ENCODE assay signal across 21 cellular contexts in genomic region chr12:58387199-58387598, GRCh38.
A peak's percentile ranks its signal among the peaks of the same experiment; 100 is the strongest.
DNase-seq lines count a peak whose midpoint lies in the region; ATAC-seq and TF ChIP-seq lines count a peak whose summit lies in the region.
"Had no signal": no experiment of that assay in that cellular context is flagged by ENCODE, and none has a peak within 500 bp of the region (broad histone marks: within the 10 kb centered on the region; RNA-seq: fewer than 3 reads in every experiment).

No MANE protein-coding gene starts in this region.

- 79% methylated on average over 1 of the region's 2 CpGs for WGBS in mesenchymal stem cell
- 73 to 96% methylated on average over 2 of the region's 2 CpGs for WGBS in upper lobe of left lung, 2 donors

- TF ChIP-seq CTCF in cardiac fibroblast (IDR thresholded peaks at IDR 0.05; ENCODE audit: low read depth, low read length) (no peak), upper lobe of left lung (IDR thresholded peaks at IDR 0.05) (no peak), glutamatergic neuron (IDR thresholded peaks at IDR 0.05; ENCODE audit: partially characterized antibody, unreplicated experiment) (no peak)

- no peak overlapping the region for H3K4me3 Mint-ChIP-seq in glutamatergic neuron (ENCODE audit: unreplicated experiment)
- H3K4me3 Mint-ChIP-seq: B cell; natural killer cell treated with Interleukin-12 subunit alpha and Interleukin-12 subunit beta and Interleukin-15 and Interleukin-18, amount 100 ng/mL, for 72 hours; T-helper 1 cell treated with Interleukin-12 subunit alpha and Interleukin-12 subunit beta and Interleukin-4 antibody, amounts not matched to agents 30 μg/mL and 1 μg/mL, for 36 hours had no signal

- TF ChIP-seq POLR2A in upper lobe of left lung (IDR thresholded peaks at IDR 0.05), result no peak

- H3K4me3 ChIP-seq in cardiac fibroblast (replicated peaks in 1 of 2; ENCODE audit: low read depth in 2 of 2, low read length in 2 of 2), result no peak overlapping the region
- no peak overlapping the region for H3K4me3 ChIP-seq in mesenchymal stem cell (ENCODE audit: insufficient read depth in 1 of 2, low read depth in 1 of 2, low read length in 2 of 2)
- no peak overlapping the region for H3K4me3 ChIP-seq in upper lobe of left lung
- H3K4me3 ChIP-seq: ascending aorta, dorsolateral prefrontal cortex, lower lobe of right lung, MG63, PC-9, psoas muscle had no signal

- H3K4ac ChIP-seq in mesenchymal stem cell (ENCODE audit: low read depth in 1 of 2, low read length in 2 of 2), result no peak overlapping the region

- H3K27me3 ChIP-seq in mesenchymal stem cell (ENCODE audit: control insufficient read depth in 1 of 2, insufficient read depth in 1 of 2, low read length in 2 of 2) (no peaks in the 10 kb centered on the region), upper lobe of left lung (no peaks in the 10 kb centered on the region)
- H3K27me3 ChIP-seq: ascending aorta, MG63 had no signal

- no peaks in the 10 kb centered on the region for H3K27me3 Mint-ChIP-seq in glutamatergic neuron (ENCODE audit: unreplicated experiment)

- H3K36me3 ChIP-seq in mesenchymal stem cell (ENCODE audit: control insufficient read depth in 1 of 2, insufficient read depth in 2 of 2, low read depth in 1 of 2, low read length in 2 of 2), result no peaks in the 10 kb centered on the region
- no peaks in the 10 kb centered on the region for H3K36me3 ChIP-seq in upper lobe of left lung
- H3K36me3 ChIP-seq: ascending aorta, lower lobe of right lung, MG63 had no signal

- no peak for TF ChIP-seq EP300 in upper lobe of left lung (IDR thresholded peaks at IDR 0.05)

- no peak overlapping the region for H2BK120ac ChIP-seq in mesenchymal stem cell (ENCODE audit: low read depth, low read length)

- no peaks in the 10 kb centered on the region for H3K4me1 Mint-ChIP-seq in glutamatergic neuron (ENCODE audit: low read depth, unreplicated experiment)
- H3K4me1 Mint-ChIP-seq: B cell had no signal

- no peak overlapping the region for H2BK12ac ChIP-seq in mesenchymal stem cell (ENCODE audit: low read length in 2 of 2)

- H3K9ac ChIP-seq in mesenchymal stem cell (ENCODE audit: low read length), result no peak overlapping the region

- H3K9me3 ChIP-seq in mesenchymal stem cell (ENCODE audit: control insufficient read depth, low read length) (no peaks in the 10 kb centered on the region), upper lobe of left lung (no peaks in the 10 kb centered on the region)
- H3K9me3 ChIP-seq: ascending aorta, lower lobe of right lung, MG63, psoas muscle had no signal

- no peak overlapping the region for H4K8ac ChIP-seq in mesenchymal stem cell (ENCODE audit: low read length)

- no peak overlapping the region for H4K91ac ChIP-seq in mesenchymal stem cell (ENCODE audit: low read length)

- no peaks in the 10 kb centered on the region for H3K9me3 Mint-ChIP-seq in glutamatergic neuron (ENCODE audit: unreplicated experiment)
- H3K9me3 Mint-ChIP-seq: T-helper 1 cell treated with Interleukin-12 subunit alpha and Interleukin-12 subunit beta and Interleukin-4 antibody, amounts not matched to agents 30 μg/mL and 1 μg/mL, for 36 hours had no signal

- H3K23ac ChIP-seq in mesenchymal stem cell (ENCODE audit: low read length in 2 of 2), result no peak overlapping the region

- H2AFZ ChIP-seq in mesenchymal stem cell (ENCODE audit: low read depth, low read length), result no peak overlapping the region

- H3K18ac ChIP-seq in mesenchymal stem cell (ENCODE audit: low read depth in 1 of 2, low read length in 2 of 2), result no peak overlapping the region

- H2BK5ac ChIP-seq in mesenchymal stem cell (ENCODE audit: low read depth, low read length, poor library complexity, severe bottlenecking), result no peak overlapping the region

- no peak overlapping the region for H3K4me2 ChIP-seq in mesenchymal stem cell (ENCODE audit: low read length, poor library complexity, severe bottlenecking)
- H3K4me2 ChIP-seq: PC-9 had no signal

- H3K27ac ChIP-seq in mesenchymal stem cell (ENCODE audit: low read length, poor library complexity, severe bottlenecking), result peak overlapping the region; percentile 69
- H3K27ac ChIP-seq in upper lobe of left lung, result no peak overlapping the region
- H3K27ac ChIP-seq: ascending aorta, dorsolateral prefrontal cortex, lower lobe of right lung, PC-9, psoas muscle had no signal

- H3K79me1 ChIP-seq in mesenchymal stem cell (replicated peaks; ENCODE audit: low read length, poor library complexity, severe bottlenecking), result no peaks in the 10 kb centered on the region

- DNase-seq in Daoy (ENCODE audit: low read depth) (peak; percentile 30), NCI-H226 (peak; percentile 40), cardiac fibroblast (ENCODE audit: low read depth in 2 of 2) (peak; percentile 21 to 73), mesenchymal stem cell (peak; percentile 12), NOMO-1 treated with dmso at 0.1 percent for 144 hours (lab: John Stamatoyannopoulos, UW; ENCODE audit: unreplicated experiment) (no peak), upper lobe of left lung (no peak), glutamatergic neuron (no peak)
- DNase-seq: activated CD4-positive, CD25-positive, alpha-beta regulatory T cell; activated gamma-delta T cell; dorsolateral prefrontal cortex; lower lobe of right lung; MG63; NCI-H187 treated with DMSO at 0.1 percent for 48 hours; NCI-H524; psoas muscle had no signal

- no peaks in the 10 kb centered on the region for H3K36me3 Mint-ChIP-seq in glutamatergic neuron (ENCODE audit: unreplicated experiment)
- H3K36me3 Mint-ChIP-seq: natural killer cell treated with Interleukin-12 subunit alpha and Interleukin-12 subunit beta and Interleukin-15 and Interleukin-18, amount 100 ng/mL, for 72 hours had no signal

- no peak overlapping the region for H2AK5ac ChIP-seq in mesenchymal stem cell (ENCODE audit: low read length, severe bottlenecking)

- H3K4me1 ChIP-seq in mesenchymal stem cell (ENCODE audit: control insufficient read depth, insufficient read depth, low read depth, low read length) (no peaks in the 10 kb centered on the region), upper lobe of left lung (no peaks in the 10 kb centered on the region)
- H3K4me1 ChIP-seq: ascending aorta, lower lobe of right lung, psoas muscle had no signal

- no peak for ATAC-seq in upper lobe of left lung (ENCODE audit: low FRiP score in 2 of 2)
- no peak for ATAC-seq in HG03025 (IDR thresholded peaks at IDR 0.05; ENCODE audit: low FRiP score, unreplicated experiment)
- ATAC-seq: lower lobe of right lung; natural killer cell treated with Interleukin-12 subunit alpha and Interleukin-12 subunit beta and Interleukin-15 and Interleukin-18, amount 100 ng/mL, for 72 hours; psoas muscle had no signal

- H3K27ac Mint-ChIP-seq in glutamatergic neuron (ENCODE audit: unreplicated experiment), result no peak overlapping the region
- H3K27ac Mint-ChIP-seq: B cell; natural killer cell treated with Interleukin-12 subunit alpha and Interleukin-12 subunit beta and Interleukin-15 and Interleukin-18, amount 100 ng/mL, for 72 hours; T-helper 1 cell treated with Interleukin-12 subunit alpha and Interleukin-12 subunit beta and Interleukin-4 antibody, amounts not matched to agents 30 μg/mL and 1 μg/mL, for 36 hours had no signal

- H2BK15ac ChIP-seq in mesenchymal stem cell (ENCODE audit: low read depth, poor library complexity, severe bottlenecking), result no peak overlapping the region

- no peak overlapping the region for H3K14ac ChIP-seq in mesenchymal stem cell (ENCODE audit: low read length in 2 of 2)

Comparison
In these comparisons a context has a peak if more than half of its experiments do, and no peak if none do; other contexts are left out.
1. DNase-seq: peak in Daoy (single experiment), NCI-H226 (single experiment), cardiac fibroblast (2 of 2) and mesenchymal stem cell (single experiment); none in NOMO-1 treated with dmso at 0.1 percent for 144 hours (single experiment), upper lobe of left lung (0 of 2) and glutamatergic neuron (single experiment).